Comparison of ENCODE assay signal across 20 cellular contexts in the genomic region with DNA sequence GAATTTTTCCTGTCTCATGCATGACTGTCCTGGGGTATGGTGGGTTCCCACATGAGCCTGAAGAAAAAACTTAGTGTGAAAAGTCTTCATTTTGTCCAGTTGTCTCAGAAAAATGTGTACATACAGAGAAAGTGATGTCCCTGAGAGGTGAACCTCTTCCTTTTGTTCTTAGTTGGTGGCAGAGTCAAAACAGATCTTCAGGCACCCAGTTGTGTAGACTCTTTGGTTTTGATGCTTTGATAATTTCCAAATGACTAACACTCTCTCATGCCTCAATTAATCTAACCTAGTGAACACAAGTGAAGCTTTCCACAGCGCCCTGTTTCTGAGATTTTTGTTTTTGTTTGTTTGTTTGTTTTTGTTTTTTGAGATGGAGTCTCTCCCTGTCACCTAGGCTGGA.
DNase-seq lines count a peak whose midpoint lies in the region; ATAC-seq, FAIRE-seq and TF ChIP-seq lines count a peak whose summit lies in the region.
"Had no signal": no experiment of that assay in that cellular context is flagged by ENCODE, and none has a peak within 500 bp of the region (broad histone marks: within the 10 kb centered on the region; RNA-seq: fewer than 3 reads in every experiment).

No MANE protein-coding gene starts in this region.

- no peaks in the 10 kb centered on the region for H4K20me1 ChIP-seq in GM12878 (ENCODE audit: control insufficient read depth, insufficient read depth)
- H4K20me1 ChIP-seq: BLaER1 treated with 17β-estradiol and CSF1 and Interleukin-3, amounts not matched to agents 10 nM and 100 nM had no signal

- POLR2A ChIA-PET in GM12878 (lab: Charles Lee), result interaction anchor here (1.0 to 3.2 kb wide), 3 partner anchors 10 to 43 kb away, joined by 4 to 26 read pairs (median 9); no protein-coding TSS in a partner anchor

- no TSS peak for BruUV-seq in GM12878 (replicated peaks; lab: Mats Ljungman, UMichigan)

- intact Hi-C loops in GM12878 (cut with micrococcal nuclease; ENCODE audit: unreplicated experiment), result no loop called here

- H3K27ac ChIP-seq in GM12878 (ENCODE audit: control insufficient read depth, insufficient read depth), result no peak overlapping the region
- H3K27ac ChIP-seq: A549; BLaER1 treated with 17β-estradiol and CSF1 and Interleukin-3, amounts not matched to agents 10 nM and 100 nM had no signal

- WGBS in GM12878 (ENCODE audit: insufficient coverage, insufficient replicate concordance, low lambda C conversion rate, missing lambda C conversion rate), result 0% methylated on average over 1 of the region's 1 CpG

- no peak overlapping the region for H3K4me3 ChIP-seq in GM12878
- H3K4me3 ChIP-seq: A549; BLaER1 treated with 17β-estradiol and CSF1 and Interleukin-3, amounts not matched to agents 10 nM and 100 nM had no signal

- CTCF ChIA-PET in GM12878 (lab: Yijun Ruan, JAX), result interaction anchor here (0.6 to 3.3 kb wide), 10 partner anchors 10 to 115 kb away, joined by 3 to 17 read pairs (median 4); no protein-coding TSS in a partner anchor

- no peak overlapping the region for H3K27ac Mint-ChIP-seq in activated naive CD8-positive, alpha-beta T cell treated with anti-CD3 and anti-CD28 coated beads, Interleukin-2, amount 50 U/mL, for 24 hours
- H3K27ac Mint-ChIP-seq in HFFc6, result no peak overlapping the region
- H3K27ac Mint-ChIP-seq: CD8-positive, alpha-beta memory T cell had no signal

- DNase-seq in GM12878 (ENCODE audit: low read depth, low spot score) (no peak), NCI-H2107 treated with DMSO at 0.1 percent for 48 hours (lab: John Stamatoyannopoulos, UW; ENCODE audit: unreplicated experiment) (no peak), HFFc6 (no peak)
- no peak for DNase-seq in activated naive CD8-positive, alpha-beta T cell treated with anti-CD3 and anti-CD28 coated beads, Interleukin-2, amount 50 U/mL, for 24 hours
- DNase-seq: CD8-positive, alpha-beta memory T cell; DND-41; H7; KG1; NCI-H1105; NCI-H187; NCI-H345; NCI-H526 treated with DMSO at 0.1 percent for 48 hours; SIG-M5 had no signal

- no peak overlapping the region for H3K4me3 Mint-ChIP-seq in activated naive CD8-positive, alpha-beta T cell treated with anti-CD3 and anti-CD28 coated beads, Interleukin-2, amount 50 U/mL, for 24 hours
- H3K4me3 Mint-ChIP-seq in HFFc6, result no peak overlapping the region
- H3K4me3 Mint-ChIP-seq: CD8-positive, alpha-beta memory T cell had no signal

- ATAC-seq in GM18520 (IDR thresholded peaks at IDR 0.05; ENCODE audit: unreplicated experiment), result peak; percentile 27
- peak; percentile 24 for ATAC-seq in GM19463 (IDR thresholded peaks at IDR 0.05; ENCODE audit: unreplicated experiment)
- ATAC-seq in HG02884 (IDR thresholded peaks at IDR 0.05; ENCODE audit: unreplicated experiment), result peak; percentile 49
- ATAC-seq in GM12878, result peak; percentile 76
- no peak for ATAC-seq in activated naive CD8-positive, alpha-beta T cell treated with anti-CD3 and anti-CD28 coated beads, Interleukin-2, amount 50 U/mL, for 24 hours
- ATAC-seq: A549 had no signal

- no peaks in the 10 kb centered on the region for H3K9me3 Mint-ChIP-seq in activated naive CD8-positive, alpha-beta T cell treated with anti-CD3 and anti-CD28 coated beads, Interleukin-2, amount 50 U/mL, for 24 hours
- no peaks in the 10 kb centered on the region for H3K9me3 Mint-ChIP-seq in HFFc6

- H3K36me3 ChIP-seq in GM12878 (ENCODE audit: control insufficient read depth in 2 of 2, insufficient read depth in 2 of 2, low read length in 1 of 2), result no peaks in the 10 kb centered on the region
- H3K36me3 ChIP-seq: BLaER1 treated with 17β-estradiol and CSF1 and Interleukin-3, amounts not matched to agents 10 nM and 100 nM had no signal

- RAD21 ChIA-PET in GM12878 (lab: Charles Lee; ENCODE audit: unreplicated experiment), result interaction anchor here (0.9 to 6.7 kb wide), 8 partner anchors 26 to 233 kb away, joined by 3 to 95 read pairs (median 6); no protein-coding TSS in a partner anchor

- no peaks in the 10 kb centered on the region for H3K4me1 ChIP-seq in GM12878 (ENCODE audit: control insufficient read depth, insufficient read depth, low read length)
- H3K4me1 ChIP-seq: A549 had no signal

- TF ChIP-seq CTCF in GM12878 (IDR thresholded peaks at IDR 0.05 in 2 of 3, conservative IDR thresholded peaks at IDR 0.05 in 1 of 3; ENCODE audit: control insufficient read depth in 2 of 3, extremely low read depth in 1 of 3, insufficient read depth in 1 of 3, low read depth in 3 of 3, low read length in 3 of 3), result no peak
- no peak for TF ChIP-seq CTCF in HFFc6 (IDR thresholded peaks at IDR 0.05)

- H3K27me3 Mint-ChIP-seq in activated naive CD8-positive, alpha-beta T cell treated with anti-CD3 and anti-CD28 coated beads, Interleukin-2, amount 50 U/mL, for 24 hours, result no peaks in the 10 kb centered on the region
- H3K27me3 Mint-ChIP-seq in HFFc6 (ENCODE audit: insufficient read depth), result peaks cover 2% of the 10 kb centered on the region
- H3K27me3 Mint-ChIP-seq: CD8-positive, alpha-beta memory T cell had no signal

- H3K9me3 ChIP-seq in GM12878 (replicated peaks; ENCODE audit: control insufficient read depth, insufficient read depth, low read length), result no peaks in the 10 kb centered on the region
- H3K9me3 ChIP-seq: A549 had no signal

- H3K4me1 Mint-ChIP-seq in activated naive CD8-positive, alpha-beta T cell treated with anti-CD3 and anti-CD28 coated beads, Interleukin-2, amount 50 U/mL, for 24 hours, result no peaks in the 10 kb centered on the region
- H3K4me1 Mint-ChIP-seq in HFFc6 (ENCODE audit: low read depth), result no peaks in the 10 kb centered on the region
- H3K4me1 Mint-ChIP-seq: CD8-positive, alpha-beta memory T cell had no signal

- no peak for FAIRE-seq in GM12878 (lab: Jason Lieb, UNC)
- FAIRE-seq: A549, G401.6, GM12891 had no signal

- no peak overlapping the region for H3K4me2 ChIP-seq in GM12878 (ENCODE audit: control insufficient read depth, insufficient read depth)
- H3K4me2 ChIP-seq: A549; BLaER1 treated with 17β-estradiol and CSF1 and Interleukin-3, amounts not matched to agents 10 nM and 100 nM had no signal

- no peaks in the 10 kb centered on the region for H3K79me2 ChIP-seq in GM12878 (ENCODE audit: control insufficient read depth, insufficient read depth, low read length)

- no peaks in the 10 kb centered on the region for H3K36me3 Mint-ChIP-seq in activated naive CD8-positive, alpha-beta T cell treated with anti-CD3 and anti-CD28 coated beads, Interleukin-2, amount 50 U/mL, for 24 hours (ENCODE audit: low read depth)
- H3K36me3 Mint-ChIP-seq in HFFc6 (ENCODE audit: low read depth), result no peaks in the 10 kb centered on the region

- SMC1A ChIA-PET in GM12878 (lab: Charles Lee; ENCODE audit: uncharacterized antibody, unreplicated experiment), result interaction anchor here (1.0 to 5.8 kb wide), 19 partner anchors 11 to 237 kb away, joined by 3 to 72 read pairs (median 6); no protein-coding TSS in a partner anchor

- in situ Hi-C loops in GM12878 (cut with MboI), result no loop called here

- no peak overlapping the region for H3K9ac ChIP-seq in GM12878 (ENCODE audit: control insufficient read depth, insufficient read depth, low read length)
- H3K9ac ChIP-seq: BLaER1 treated with 17β-estradiol and CSF1 and Interleukin-3, amounts not matched to agents 10 nM and 100 nM had no signal

- H2AFZ ChIP-seq in GM12878 (ENCODE audit: control insufficient read depth, low read depth, low read length), result no peak overlapping the region

- TF ChIP-seq POLR2A in GM12878 (IDR thresholded peaks at IDR 0.05; ENCODE audit: low read depth, low read length), result no peak

- H3K27me3 ChIP-seq in GM12878 (replicated peaks in 1 of 2; ENCODE audit: control insufficient read depth in 2 of 2, insufficient read depth in 2 of 2, low read length in 1 of 2), result no peaks in the 10 kb centered on the region
- H3K27me3 ChIP-seq: BLaER1 treated with 17β-estradiol and CSF1 and Interleukin-3, amounts not matched to agents 10 nM and 100 nM had no signal

- TF ChIP-seq RAD21 in GM12878 (IDR thresholded peaks at IDR 0.05; ENCODE audit: insufficient read depth, low read depth, low read length), result no peak

- peak in 1 of 2 experiments; percentile 14; a peak in 1 of 4 replicates for TF ChIP-seq EP300 in GM12878 (IDR thresholded peaks at IDR 0.05; ENCODE audit: borderline replicate concordance in 1 of 2, control insufficient read depth in 1 of 2, low read depth in 2 of 2, low read length in 2 of 2)

TF ChIP-seq in GM12878, 131 proteins besides CTCF, POLR2A, EP300 and RAD21:
- TF ChIP-seq RUNX3 (IDR thresholded peaks at IDR 0.05; ENCODE audit: low read length) (peak; percentile 26; the same call in 1 of the 2 replicates), ESRRA (IDR thresholded peaks at IDR 0.05; ENCODE audit: low read length) (no peak), ATF7 (IDR thresholded peaks at IDR 0.05; ENCODE audit: low read depth) (0 out of 2 replicates have a peak, but pooled peaks have one; percentile 20), HDAC6 (IDR thresholded peaks at IDR 0.05; ENCODE audit: unreplicated experiment) (no peak), IRF4 (IDR thresholded peaks at IDR 0.05; ENCODE audit: low read depth, low read length) (0 out of 2 replicates have a peak, but pooled peaks have one; percentile 41), BCL11A (IDR thresholded peaks at IDR 0.05; ENCODE audit: low read depth, low read length) (peak; percentile 68; the same call in 1 of the 2 replicates), ETV6 (conservative IDR thresholded peaks at IDR 0.05 in 1 of 2, IDR thresholded peaks at IDR 0.05 in 1 of 2; ENCODE audit: borderline replicate concordance in 1 of 2, low read depth in 1 of 2) (0 out of 4 replicates have a peak, but pooled peaks of 1 of the 2 experiments have one; percentile 14), NBN (IDR thresholded peaks at IDR 0.05) (no peak), TCF12 (IDR thresholded peaks at IDR 0.05; ENCODE audit: low read depth, low read length) (no peak), JUNB (IDR thresholded peaks at IDR 0.05) (peak; percentile 57), DPF2 (IDR thresholded peaks at IDR 0.05) (no peak), FOS (IDR thresholded peaks at IDR 0.05; ENCODE audit: borderline replicate concordance, extremely low read depth, insufficient read length) (no peak)
